ENCODE assay signal across 10 cellular contexts in the genomic region with DNA sequence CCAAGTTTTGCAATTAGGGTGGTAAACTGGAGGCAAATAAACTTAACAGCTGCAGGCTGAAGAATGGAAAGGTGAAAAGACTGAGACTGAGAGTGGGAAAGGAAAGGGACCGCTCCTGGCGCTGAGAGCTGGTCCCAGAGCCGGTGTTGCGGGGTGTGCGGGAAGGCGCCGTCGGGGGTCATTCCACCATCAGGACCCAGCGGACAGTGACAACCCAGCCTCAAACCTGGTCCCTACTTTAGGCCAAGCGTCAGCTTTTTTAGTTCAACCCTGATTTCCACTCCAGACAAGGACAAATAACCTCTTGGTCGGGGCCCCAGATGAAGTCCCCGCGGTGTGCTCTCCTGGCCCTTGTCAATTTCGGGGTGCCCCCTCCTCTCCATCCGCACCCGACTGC.
A peak's percentile ranks its signal among the peaks of the same experiment; 100 is the strongest.
DNase-seq lines count a peak whose midpoint lies in the region; ATAC-seq, FAIRE-seq and TF ChIP-seq lines count a peak whose summit lies in the region.
"Had no signal": no experiment of that assay in that cellular context is flagged by ENCODE, and none has a peak within 500 bp of the region (broad histone marks: within the 10 kb centered on the region; RNA-seq: fewer than 3 reads in every experiment).

No MANE protein-coding gene starts in this region.

- peak overlapping the region; percentile 93 to 99 (median 96) for H3K4me2 ChIP-seq in BLaER1 treated with 17β-estradiol and CSF1 and Interleukin-3, amounts not matched to agents 10 nM and 100 nM
- H3K4me2 ChIP-seq in H1 (ENCODE audit: insufficient read depth in 1 of 2, low read depth in 2 of 2, low read length in 2 of 2) (peak overlapping the region; percentile 76 to 78), neural progenitor cell (peak overlapping the region; percentile 82)

- H3K14ac ChIP-seq in H1 (ENCODE audit: insufficient read length), result no peak overlapping the region

- H3K23me2 ChIP-seq in H1 (ENCODE audit: low read depth, low read length), result peaks cover 18% of the 10 kb centered on the region; the same call in 1 of the 2 replicates

- WGBS in H1 (ENCODE audit: extremely low coverage in 1 of 2, insufficient coverage in 1 of 2, insufficient read length in 1 of 2, insufficient replicate concordance in 2 of 2, low coverage in 1 of 2, low lambda C conversion rate in 2 of 2, missing lambda C conversion rate in 1 of 2), 2 experiments, result 23% methylated on average over 16 of the region's 16 CpGs; no CpG with 5 or more reads in 1 of the 2 experiments

- H2AK5ac ChIP-seq in H1 (ENCODE audit: low read depth, low read length), result no peak overlapping the region

- H3K56ac ChIP-seq in H1 (replicated peaks; ENCODE audit: insufficient read length, low read depth, low read length), result no peak overlapping the region

- H3K9ac ChIP-seq in BLaER1 treated with 17β-estradiol and CSF1 and Interleukin-3, amounts not matched to agents 10 nM and 100 nM, result peak overlapping the region in 1 of 11 experiments; percentile 62; a peak in 2 of 22 replicates
- H3K9ac ChIP-seq in HUES6 (ENCODE audit: low read length), result no peak overlapping the region
- no peak overlapping the region for H3K9ac ChIP-seq in H1 (replicated peaks in 1 of 4; ENCODE audit: extremely low read depth in 1 of 4, low read depth in 3 of 4, low read length in 3 of 4)
- no peak overlapping the region for H3K9ac ChIP-seq in neural progenitor cell

- H4K91ac ChIP-seq in H1 (replicated peaks; ENCODE audit: insufficient read length, low read length), result no peak overlapping the region

- H2BK120ac ChIP-seq in H1 (replicated peaks; ENCODE audit: low read depth, low read length), result no peak overlapping the region

- CTCF ChIA-PET in H1 (lab: Charles Lee; ENCODE audit: partially characterized antibody), result interaction anchor here (0.6 to 3.4 kb wide), 3 partner anchors 10 to 402 kb away, joined by 3 to 10 read pairs (median 3); no protein-coding TSS in a partner anchor

- H3K4me1 Mint-ChIP-seq in neural progenitor cell, result peaks cover 15% of the 10 kb centered on the region

- H3F3A ChIP-seq in neural progenitor cell (ENCODE audit: low read depth), result peaks cover 17% of the 10 kb centered on the region

- peaks cover 8 to 18% (median 16%) of the 10 kb centered on the region in 10 experiments; a peak in 19 of 20 replicates for H3K4me1 ChIP-seq in BLaER1 treated with 17β-estradiol and CSF1 and Interleukin-3, amounts not matched to agents 10 nM and 100 nM
- peaks cover 13% of the 10 kb centered on the region; the same call in 1 of the 2 replicates for H3K4me1 ChIP-seq in HUES6 (ENCODE audit: control insufficient read depth, insufficient read depth, low read length)
- peaks cover 3 to 16% (median 6%) of the 10 kb centered on the region in 4 experiments; a peak in 6 of 7 replicates for H3K4me1 ChIP-seq in H1 (replicated peaks in 1 of 4; ENCODE audit: control insufficient read depth in 3 of 4, insufficient read depth in 4 of 4, low read length in 3 of 4)
- peaks cover 3% of the 10 kb centered on the region for H3K4me1 ChIP-seq in neural progenitor cell

- no peak overlapping the region for H3K18ac ChIP-seq in H1 (ENCODE audit: extremely low read depth, low read length)

- FAIRE-seq in H1 (lab: Jason Lieb, UNC), result no peak
- FAIRE-seq: bronchial epithelial cell had no signal

- no peaks in the 10 kb centered on the region for H3K36me3 ChIP-seq in BLaER1 treated with 17β-estradiol and CSF1 and Interleukin-3, amounts not matched to agents 10 nM and 100 nM
- H3K36me3 ChIP-seq in HUES6 (ENCODE audit: control insufficient read depth, insufficient read depth, low read length) (no peaks in the 10 kb centered on the region), H1 (ENCODE audit: control insufficient read depth in 2 of 4, insufficient read depth in 4 of 4, low read length in 3 of 4) (no peaks in the 10 kb centered on the region), neural progenitor cell (no peaks in the 10 kb centered on the region)

- no peak overlapping the region for H3K23ac ChIP-seq in H1 (ENCODE audit: insufficient read length)

- no peak overlapping the region for H2BK5ac ChIP-seq in H1 (ENCODE audit: low read depth, low read length)

- no peak overlapping the region for H3K27ac Mint-ChIP-seq in neural progenitor cell

- H2BK20ac ChIP-seq in H1 (ENCODE audit: low read length), result no peak overlapping the region

- TF ChIP-seq RAD21 in H1 (IDR thresholded peaks at IDR 0.05 in 1 of 2, conservative IDR thresholded peaks at IDR 0.05 in 1 of 2; ENCODE audit: low read depth in 2 of 2, low read length in 2 of 2), result no peak

- H2AFZ ChIP-seq in H1 (ENCODE audit: low read length), result no peak overlapping the region
- H2AFZ ChIP-seq in neural progenitor cell (replicated peaks), result no peak overlapping the region

- no peaks in the 10 kb centered on the region for H3K9me3 Mint-ChIP-seq in neural progenitor cell

- no peaks in the 10 kb centered on the region; a peak in 1 of 22 replicates for H3K9me3 ChIP-seq in BLaER1 treated with 17β-estradiol and CSF1 and Interleukin-3, amounts not matched to agents 10 nM and 100 nM (replicated peaks in 1 of 11)
- H3K9me3 ChIP-seq in HUES6 (ENCODE audit: control insufficient read depth, insufficient read depth, low read depth, low read length) (no peaks in the 10 kb centered on the region), H1 (ENCODE audit: insufficient read depth in 2 of 2, low read depth in 1 of 2, low read length in 1 of 2) (no peaks in the 10 kb centered on the region), neural progenitor cell (ENCODE audit: low read depth) (no peaks in the 10 kb centered on the region)

- no peak overlapping the region; the same call in 1 of the 2 replicates for H4K8ac ChIP-seq in H1 (ENCODE audit: extremely low read depth, insufficient read depth, low read length)

- H3K79me2 ChIP-seq in H1 (ENCODE audit: control insufficient read depth in 1 of 2, insufficient read depth in 2 of 2, low read length in 2 of 2) (no peaks in the 10 kb centered on the region), neural progenitor cell (ENCODE audit: low read depth) (no peaks in the 10 kb centered on the region)

- H3K4ac ChIP-seq in H1 (replicated peaks; ENCODE audit: insufficient read length, low read depth, low read length), result no peak overlapping the region

- H3K4me3 Mint-ChIP-seq in neural progenitor cell, result peak overlapping the region; percentile 77

- peaks cover 36% of the 10 kb centered on the region for H3K27me3 Mint-ChIP-seq in neural progenitor cell (ENCODE audit: insufficient read depth, low read depth)

- no peak overlapping the region for H3K27ac ChIP-seq in BLaER1 treated with 17β-estradiol and CSF1 and Interleukin-3, amounts not matched to agents 10 nM and 100 nM
- H3K27ac ChIP-seq in HUES6 (ENCODE audit: low read depth, low read length) (no peak overlapping the region), H1 (ENCODE audit: low read depth, low read length) (no peak overlapping the region), neural progenitor cell (no peak overlapping the region)

- TF ChIP-seq CTCF in H1 (IDR thresholded peaks at IDR 0.05; ENCODE audit: control extremely low read depth in 1 of 3, insufficient read depth in 1 of 3, low read depth in 1 of 3, low read length in 3 of 3) (no peak), neural progenitor cell (IDR thresholded peaks at IDR 0.05) (no peak)

- H2BK12ac ChIP-seq in H1 (ENCODE audit: low read depth, low read length), result no peak overlapping the region

- no peak overlapping the region for H4K5ac ChIP-seq in H1 (ENCODE audit: insufficient read length, low read depth, low read length)

- ATAC-seq in HG03175 (IDR thresholded peaks at IDR 0.05; ENCODE audit: unreplicated experiment) (no peak), HG02759 (IDR thresholded peaks at IDR 0.05; ENCODE audit: unreplicated experiment) (no peak)

- H2BK15ac ChIP-seq in H1 (ENCODE audit: low read length), result no peak overlapping the region

- H4K20me1 ChIP-seq in BLaER1 treated with 17β-estradiol and CSF1 and Interleukin-3, amounts not matched to agents 10 nM and 100 nM, result peaks cover 0 to 16% (median 0%) of the 10 kb centered on the region in 11 experiments; a peak in 5 of 22 replicates
- H4K20me1 ChIP-seq in H1 (replicated peaks in 1 of 2; ENCODE audit: control insufficient read depth in 1 of 2, insufficient read depth in 2 of 2, low read length in 2 of 2), result no peaks in the 10 kb centered on the region
- no peaks in the 10 kb centered on the region for H4K20me1 ChIP-seq in neural progenitor cell (ENCODE audit: low read depth)

- H3K36me3 Mint-ChIP-seq in neural progenitor cell, result no peaks in the 10 kb centered on the region

- no peaks in the 10 kb centered on the region for H3K79me1 ChIP-seq in H1 (ENCODE audit: low read depth, low read length)

- DNase-seq in H1 (ENCODE audit: low read depth in 1 of 2, low spot score in 2 of 2) (no peak), neural progenitor cell (ENCODE audit: low spot score) (no peak)
- DNase-seq in stimulated activated CD4-positive, alpha-beta T cell treated with anti-CD3 and anti-CD28 coated beads, Interleukin-2, amount 100 ng/mL, for 48 hours, result no peak
- no peak for DNase-seq in activated effector memory CD4-positive, alpha-beta T cell treated with Interleukin-2 at 50 U/mL for 16 hours
- DNase-seq: stimulated activated naive CD4-positive, alpha-beta T cell treated with Interleukin-2 at 50 U/mL for 16 hours had no signal

- TF ChIP-seq POLR2A in H1 (IDR thresholded peaks at IDR 0.05; ENCODE audit: control extremely low read depth in 1 of 2, low read depth in 2 of 2, low read length in 2 of 2), result no peak

- peak overlapping the region; percentile 55 to 76 (median 66); a peak in 19 of 20 replicates for H3K4me3 ChIP-seq in BLaER1 treated with 17β-estradiol and CSF1 and Interleukin-3, amounts not matched to agents 10 nM and 100 nM
- H3K4me3 ChIP-seq in HUES6 (ENCODE audit: low read depth, low read length) (peak overlapping the region; percentile 67), H1 (ENCODE audit: extremely low read depth in 1 of 4, insufficient read depth in 2 of 4, low read depth in 3 of 4, low read length in 4 of 4) (peak overlapping the region; percentile 42 to 61 (median 48)), neural progenitor cell (peak overlapping the region; percentile 46)

- no peak for TF ChIP-seq EP300 in H1 (IDR thresholded peaks at IDR 0.05; ENCODE audit: borderline replicate concordance in 1 of 2, low read depth in 2 of 2, low read length in 2 of 2)

- H3K27me3 ChIP-seq in BLaER1 treated with 17β-estradiol and CSF1 and Interleukin-3, amounts not matched to agents 10 nM and 100 nM, result peaks cover 61 to 100% (median 83%) of the 10 kb centered on the region in 11 experiments
- H3K27me3 ChIP-seq in HUES6 (ENCODE audit: control insufficient read depth, insufficient read depth, low read length) (peaks cover 92% of the 10 kb centered on the region), H1 (replicated peaks in 1 of 4; ENCODE audit: control insufficient read depth in 3 of 4, extremely low read depth in 1 of 4, insufficient read depth in 3 of 4, low read length in 3 of 4) (peaks cover 8 to 28% (median 21%) of the 10 kb centered on the region in 4 experiments), neural progenitor cell (peaks cover 86% of the 10 kb centered on the region)

- POLR2A ChIA-PET in H1 (lab: Charles Lee; ENCODE audit: partially characterized antibody), result no interaction called here

TF ChIP-seq in H1, 55 proteins besides CTCF, POLR2A, EP300 and RAD21 (continues in another document):
- TF ChIP-seq JUND (IDR thresholded peaks at IDR 0.05; ENCODE audit: low read length) (no peak), TBP (IDR thresholded peaks at IDR 0.05; ENCODE audit: low read depth, low read length) (no peak), HDAC2 (IDR thresholded peaks at IDR 0.05; ENCODE audit: borderline replicate concordance in 1 of 2, low read depth in 2 of 2, low read length in 2 of 2) (no peak)
